In genomic region chr18:54671291-54671881, GRCh38 we compare ENCODE assay signal across 8 cellular contexts.
A peak's percentile ranks its signal among the peaks of the same experiment; 100 is the strongest.
DNase-seq lines count a peak whose midpoint lies in the region; ATAC-seq, FAIRE-seq and TF ChIP-seq lines count a peak whose summit lies in the region.

No MANE protein-coding gene starts in this region.

- 97% methylated on average over 1 of the region's 1 CpG for WGBS in smooth muscle cell (ENCODE audit: low lambda C conversion rate)

- TF ChIP-seq POLR2A in HCT116 (IDR thresholded peaks at IDR 0.05; ENCODE audit: borderline replicate concordance, extremely low read depth, insufficient read depth, insufficient read length) = no peak

- H3K9ac ChIP-seq in HCT116 (ENCODE audit: low read length) (no peak overlapping the region), smooth muscle cell (ENCODE audit: low read depth) (no peak overlapping the region)

- H3K79me2 ChIP-seq in HCT116 (ENCODE audit: insufficient read depth, low read length) (no peaks in the 10 kb centered on the region), smooth muscle cell (ENCODE audit: low read depth) (no peaks in the 10 kb centered on the region)

- no peaks in the 10 kb centered on the region for H3K9me3 ChIP-seq in HCT116 (ENCODE audit: control insufficient read depth in 1 of 2, insufficient read depth in 1 of 2, low read depth in 1 of 2, low read length in 2 of 2)
- no peaks in the 10 kb centered on the region for H3K9me3 ChIP-seq in smooth muscle cell (replicated peaks; ENCODE audit: low read depth)

- DNase-seq in CD1c-positive myeloid dendritic cell (ENCODE audit: extremely low spot score) = peak; percentile 55
- DNase-seq in HCT116 (ENCODE audit: low read depth, low spot score) = peak; percentile 24
- no peak for DNase-seq in RCC 7860 (ENCODE audit: low spot score)
- DNase-seq in fibroblast of the aortic adventitia (ENCODE audit: low read depth) = peak; percentile 65
- no peak for DNase-seq in smooth muscle cell (lab: John Stamatoyannopoulos, UW; ENCODE audit: unreplicated experiment)
- DNase-seq in NK-92 (lab: John Stamatoyannopoulos, UW; ENCODE audit: unreplicated experiment) = no peak
- DNase-seq in NCI-H187 (lab: John Stamatoyannopoulos, UW) = no peak
- no peak for DNase-seq in Right ventricle myocardium inferior (ENCODE audit: missing footprints)

- no peaks in the 10 kb centered on the region for H4K20me1 ChIP-seq in HCT116 (ENCODE audit: insufficient read depth)
- no peaks in the 10 kb centered on the region for H4K20me1 ChIP-seq in smooth muscle cell (ENCODE audit: low read depth)

- H3K27me3 ChIP-seq in HCT116 (ENCODE audit: insufficient read depth, low read length) (no peaks in the 10 kb centered on the region), smooth muscle cell (ENCODE audit: low read depth) (no peaks in the 10 kb centered on the region)

- CTCF ChIA-PET in HCT116 (lab: Charles Lee) = interaction anchor here (1.0 to 4.3 kb wide), 6 partner anchors 9 to 312 kb away, joined by 3 to 35 read pairs (median 6); no protein-coding TSS in a partner anchor

- H3K4me3 ChIP-seq in HCT116 (replicated peaks in 1 of 2; ENCODE audit: low read depth in 1 of 2, low read length in 2 of 2) (no peak overlapping the region), fibroblast of the aortic adventitia (ENCODE audit: low read depth, low read length) (no peak overlapping the region), smooth muscle cell (no peak overlapping the region)

- H3K27ac ChIP-seq in HCT116 (ENCODE audit: low read depth, low read length) (no peak overlapping the region), smooth muscle cell (ENCODE audit: low read depth) (no peak overlapping the region)

- H2AFZ ChIP-seq in HCT116 (ENCODE audit: low read depth, low read length, poor library complexity, severe bottlenecking) (no peak overlapping the region), smooth muscle cell (ENCODE audit: low read depth) (no peak overlapping the region)

- RAD21 ChIA-PET in HCT116 (lab: Charles Lee; ENCODE audit: low non-redundant PET in 1 of 2, low total read pairs in 2 of 2, uncharacterized antibody in 2 of 2, unreplicated experiment in 2 of 2) = interaction anchor here in 1 of 2 experiments (0.6 to 1.4 kb wide), 3 partner anchors 227 to 282 kb away, joined by 3 to 4 read pairs (median 3); no protein-coding TSS in a partner anchor

- TF ChIP-seq RAD21 in HCT116 (IDR thresholded peaks at IDR 0.05; ENCODE audit: low read depth) = peak; percentile 75

- POLR2A ChIA-PET in HCT116 (lab: Charles Lee) = no interaction called here

- peak; percentile 41 to 58 (median 56); a peak in 5 of 6 replicates for TF ChIP-seq CTCF in HCT116 (IDR thresholded peaks at IDR 0.05 in 2 of 3, conservative IDR thresholded peaks at IDR 0.05 in 1 of 3; ENCODE audit: borderline replicate concordance in 1 of 3, insufficient read depth in 1 of 3, low read depth in 2 of 3, low read length in 2 of 3)
- TF ChIP-seq CTCF in fibroblast of the aortic adventitia (IDR thresholded peaks at IDR 0.05; ENCODE audit: insufficient read depth, low read length) = peak; percentile 47
- peak; percentile 75 for TF ChIP-seq CTCF in smooth muscle cell (IDR thresholded peaks at IDR 0.05; ENCODE audit: borderline replicate concordance, insufficient read depth, poor library complexity, severe bottlenecking)

- intact Hi-C loops in HCT116 (cut with micrococcal nuclease) (loop anchor here (1.0 to 10.0 kb wide), 5 partner anchors 112 to 527 kb away; partner anchors contain the start of gene MBD2), Right ventricle myocardium inferior (cut with DNase I) (loop anchor here (5.0 kb wide), 2 partner anchors 109 to 224 kb away; no protein-coding TSS in a partner anchor)

- H3K36me3 ChIP-seq in HCT116 (ENCODE audit: control insufficient read depth in 1 of 2, insufficient read depth in 2 of 2, low read length in 2 of 2) (no peaks in the 10 kb centered on the region), smooth muscle cell (ENCODE audit: low read depth) (no peaks in the 10 kb centered on the region)

- BruUV-seq in HCT116 (replicated peaks; lab: Mats Ljungman, UMichigan) = no TSS peak

- no peaks in the 10 kb centered on the region for H3K9me2 ChIP-seq in HCT116 (ENCODE audit: insufficient read depth)

- H3K4me1 ChIP-seq in HCT116 (ENCODE audit: control insufficient read depth in 1 of 2, insufficient read depth in 2 of 2, low read length in 2 of 2) = no peaks in the 10 kb centered on the region
- H3K4me1 ChIP-seq in smooth muscle cell (ENCODE audit: low read depth) = no peaks in the 10 kb centered on the region

- no peak overlapping the region for H3K4me2 ChIP-seq in HCT116 (ENCODE audit: low read length)
- H3K4me2 ChIP-seq in smooth muscle cell = no peak overlapping the region

- ATAC-seq in HCT116 = no peak
- no peak for ATAC-seq in Right ventricle myocardium inferior

- H3F3A ChIP-seq in smooth muscle cell (ENCODE audit: low read depth) = no peaks in the 10 kb centered on the region

- FAIRE-seq in RCC 7860 (lab: Jason Lieb, UNC) = peak; percentile 76

TF ChIP-seq in HCT116, 20 proteins besides CTCF, POLR2A, EP300 and RAD21:
- TF ChIP-seq TCF7L2 (IDR thresholded peaks at IDR 0.05; ENCODE audit: borderline replicate concordance, extremely low read depth, insufficient read depth, insufficient read length) (no peak), FOSL1 (IDR thresholded peaks at IDR 0.05; ENCODE audit: low read depth) (no peak), EZH2 (IDR thresholded peaks at IDR 0.05) (no peak), CBX3 (IDR thresholded peaks at IDR 0.05; ENCODE audit: low read depth) (no peak), EZH2phosphoT487 (IDR thresholded peaks at IDR 0.05; ENCODE audit: borderline replicate concordance) (no peak), ZNF274 (IDR thresholded peaks at IDR 0.05; ENCODE audit: low read depth, low read length) (no peak), YY1 (IDR thresholded peaks at IDR 0.05; ENCODE audit: extremely low read depth, insufficient replicate concordance, low read depth, low read length) (no peak), CEBPB (IDR thresholded peaks at IDR 0.05; ENCODE audit: low read depth) (no peak), SRF (IDR thresholded peaks at IDR 0.05; ENCODE audit: low read depth) (no peak), ZFX (IDR thresholded peaks at IDR 0.05) (no peak)
TF ChIP-seq in HCT116: peak in this region for 0.

Comparison
In these comparisons a context has a peak if more than half of its experiments do, and no peak if none do; other contexts are left out.
1. DNase-seq: peak in CD1c-positive myeloid dendritic cell (single experiment), HCT116 (single experiment) and fibroblast of the aortic adventitia (single experiment); none in RCC 7860 (single experiment), smooth muscle cell (single experiment), NK-92 (single experiment), NCI-H187 (0 of 2) and Right ventricle myocardium inferior (single experiment).
2. Peak in every context shown above with its lines, with median percentiles within 50 percentile points of each other: CTCF ChIP-seq.